ENCODE assay signal across 30 cellular contexts in the genomic region with DNA sequence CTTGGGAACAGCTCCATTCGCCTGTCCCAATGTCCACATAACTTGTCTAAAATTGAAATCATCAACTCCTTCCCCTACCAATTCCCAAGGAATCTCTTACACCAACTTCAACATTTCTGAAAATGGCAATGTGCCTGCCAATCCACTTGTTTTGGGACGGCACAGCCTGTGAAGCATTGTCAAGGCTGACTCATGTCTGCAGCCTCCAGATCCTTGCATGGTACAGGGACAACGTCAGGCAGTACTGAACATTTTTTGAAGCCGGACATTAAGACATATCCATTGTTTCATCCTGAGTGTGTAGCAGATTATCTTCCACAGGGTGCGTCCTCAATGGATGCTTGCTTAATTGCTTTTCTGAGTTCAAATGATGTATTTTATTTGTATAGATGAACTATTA.
"Had no signal": no experiment of that assay in that cellular context is flagged by ENCODE, and none has a peak within 500 bp of the region (broad histone marks: within the 10 kb centered on the region; RNA-seq: fewer than 3 reads in every experiment).

No MANE protein-coding gene starts in this region.

- H3K4me2 ChIP-seq: neural progenitor cell, smooth muscle cell had no signal

- H3K36me3 ChIP-seq: left lung, lower lobe of right lung, neural progenitor cell, neutrophil, right atrium auricular region, right lobe of liver, stomach, thyroid gland, transverse colon, upper lobe of left lung had no signal

- H3K4me3 ChIP-seq: left lung, lower lobe of right lung, neural progenitor cell, right atrium auricular region, right lobe of liver, smooth muscle cell, stomach, testis, thyroid gland, transverse colon, upper lobe of left lung had no signal

- H3K27me3 Mint-ChIP-seq: naive B cell; progenitor cell of endocrine pancreas; stimulated activated naive B cell treated with anti-CD40 and anti-IgM and Interleukin-4, amounts not matched to agents 10 μg/mL and 1 μg/mL and 100 μg/mL, for 72 hours had no signal

- ATAC-seq: left colon; left lung; lower lobe of right lung; natural killer cell; right lobe of liver; stimulated activated naive B cell treated with anti-CD40 and anti-IgM and Interleukin-4, amounts not matched to agents 10 μg/mL and 1 μg/mL and 100 μg/mL, for 72 hours; stimulated activated naive CD8-positive, alpha-beta T cell treated with anti-CD3 and anti-CD28 coated beads, Interleukin-15, Interleukin-2, amounts not matched to agents 100 U/mL and 50 U/mL, for 24 hours had no signal

- H3K4me1 ChIP-seq: left lung, lower lobe of right lung, neural progenitor cell, parathyroid adenoma, right atrium auricular region, right lobe of liver, stomach, testis, thyroid gland, transverse colon, upper lobe of left lung had no signal

- FAIRE-seq: islet of Langerhans, kidney had no signal

- DNase-seq: hippocampal formation; kidney; left colon; left lung; lower lobe of right lung; mesendoderm; naive B cell; natural killer cell; nephron progenitor cell; occipital lobe; right lobe of liver; stimulated activated CD4-positive, alpha-beta T cell treated with anti-CD3 and anti-CD28 coated beads, Interleukin-1b, Interleukin-23, amount 100 ng/mL, for 48 hours; stimulated activated CD4-positive, alpha-beta T cell treated with anti-CD3 and anti-CD28 coated beads, Interleukin-2, amount 100 ng/mL, for 48 hours; stimulated activated CD4-positive, alpha-beta T cell treated with anti-CD3 and anti-CD28 coated beads, Interleukin-4, amount 100 ng/mL, for 4 hours; stimulated activated CD8-positive, alpha-beta memory T cell treated with anti-CD3 and anti-CD28 coated beads, Interleukin-4, amount 100 ng/mL, for 48 hours; stimulated activated naive B cell treated with anti-CD40 and anti-IgM and Interleukin-4, amounts not matched to agents 10 μg/mL and 1 μg/mL and 100 μg/mL, for 72 hours; stimulated activated naive CD8-positive, alpha-beta T cell treated with anti-CD3 and anti-CD28 coated beads, Interleukin-15, Interleukin-2, amounts not matched to agents 100 U/mL and 50 U/mL, for 24 hours; stomach; testis; thyroid gland; transverse colon; upper lobe of left lung had no signal

- H3K4me3 Mint-ChIP-seq: mesothelial cell of epicardium; naive B cell; natural killer cell; nephron progenitor cell; neural progenitor cell; stimulated activated naive B cell treated with anti-CD40 and anti-IgM and Interleukin-4, amounts not matched to agents 10 μg/mL and 1 μg/mL and 100 μg/mL, for 72 hours had no signal

- H3K9me3 Mint-ChIP-seq: natural killer cell; neural progenitor cell; stimulated activated naive B cell treated with anti-CD40 and anti-IgM and Interleukin-4, amounts not matched to agents 10 μg/mL and 1 μg/mL and 100 μg/mL, for 72 hours had no signal

- H3K27ac ChIP-seq: left lung, lower lobe of right lung, neural progenitor cell, neutrophil, parathyroid adenoma, right atrium auricular region, right lobe of liver, stomach, testis, thyroid gland, transverse colon, upper lobe of left lung had no signal

- H3K27me3 ChIP-seq: left lung, neural progenitor cell, neutrophil, right atrium auricular region, right lobe of liver, testis, thyroid gland, transverse colon, upper lobe of left lung had no signal

- H3K4me1 Mint-ChIP-seq: mesothelial cell of epicardium; naive B cell; natural killer cell; nephron progenitor cell; neural progenitor cell; stimulated activated naive B cell treated with anti-CD40 and anti-IgM and Interleukin-4, amounts not matched to agents 10 μg/mL and 1 μg/mL and 100 μg/mL, for 72 hours had no signal

- H2AFZ ChIP-seq: neural progenitor cell, parathyroid adenoma had no signal

- H3K27ac Mint-ChIP-seq: mesothelial cell of epicardium; naive B cell; natural killer cell; nephron progenitor cell; neural progenitor cell; progenitor cell of endocrine pancreas; stimulated activated naive B cell treated with anti-CD40 and anti-IgM and Interleukin-4, amounts not matched to agents 10 μg/mL and 1 μg/mL and 100 μg/mL, for 72 hours had no signal

- H3K9ac ChIP-seq: neural progenitor cell, parathyroid adenoma had no signal

- H3K79me2 ChIP-seq: parathyroid adenoma had no signal

- H3K9me3 ChIP-seq: lower lobe of right lung, neutrophil, right atrium auricular region, testis, thyroid gland, transverse colon, upper lobe of left lung had no signal

- H3K36me3 Mint-ChIP-seq: mesothelial cell of epicardium; naive B cell; natural killer cell; neural progenitor cell; stimulated activated naive B cell treated with anti-CD40 and anti-IgM and Interleukin-4, amounts not matched to agents 10 μg/mL and 1 μg/mL and 100 μg/mL, for 72 hours had no signal
